In the genomic region with DNA sequence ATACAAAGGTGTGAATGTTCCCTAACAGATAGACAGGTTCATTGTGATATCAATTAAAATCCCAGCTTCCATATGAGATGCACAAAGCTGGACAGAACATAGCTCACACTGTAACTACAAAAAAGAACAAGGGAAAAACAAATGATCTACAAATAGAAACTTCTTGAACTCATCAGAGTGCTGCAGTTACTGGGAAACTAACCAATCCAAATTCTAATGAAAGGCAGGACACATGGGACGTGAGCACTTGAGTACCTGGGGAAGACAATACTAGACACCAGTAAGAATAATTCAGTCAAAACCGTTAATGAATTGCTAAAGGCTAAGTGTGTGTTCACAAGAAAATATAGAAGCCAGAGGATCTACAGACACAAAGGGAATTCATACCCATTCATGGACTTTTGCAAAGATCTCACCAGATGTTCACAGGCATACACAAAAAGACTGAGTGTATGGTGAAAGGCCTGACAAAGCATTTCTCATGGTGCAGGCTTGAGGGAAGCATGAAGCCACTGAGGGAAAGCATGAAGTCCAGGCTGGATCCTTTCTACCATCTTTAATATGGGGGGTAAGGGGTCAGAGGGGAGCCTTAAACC, we compare ENCODE assay signal across 17 cellular contexts. TPM values are rescaled to one million over a fixed set of nuclear protein-coding genes. Genes with fewer than 3 reads are reported as not detected.
DNase-seq lines count a peak whose midpoint lies in the region; ATAC-seq and TF ChIP-seq lines count a peak whose summit lies in the region.
"Had no signal": no experiment of that assay in that cellular context is flagged by ENCODE, and none has a peak within 500 bp of the region (broad histone marks: within the 10 kb centered on the region; RNA-seq: fewer than 3 reads in every experiment).

No MANE protein-coding gene starts in this region.

- H3K4me1 Mint-ChIP-seq in HFFc6 (ENCODE audit: low read depth) = peaks cover 14% of the 10 kb centered on the region
- peaks cover 6% of the 10 kb centered on the region for H3K4me1 Mint-ChIP-seq in activated T-helper 17 cell treated with anti-CD3 and anti-CD28 coated beads, Interleukin-2, amount 50 U/mL, for 72 hours
- peaks cover 0 to 6% (median 3%) of the 10 kb centered on the region in 4 donors for H3K4me1 Mint-ChIP-seq in naive thymus-derived CD8-positive, alpha-beta T cell

- no peak overlapping the region for H3K4me3 Mint-ChIP-seq in HFFc6
- H3K4me3 Mint-ChIP-seq in activated T-helper 17 cell treated with anti-CD3 and anti-CD28 coated beads, Interleukin-2, amount 50 U/mL, for 72 hours = no peak overlapping the region
- H3K4me3 Mint-ChIP-seq in naive thymus-derived CD8-positive, alpha-beta T cell = no peak overlapping the region

- intact Hi-C loops in left ventricle myocardium superior (cut with micrococcal nuclease) = loop anchor here (2.0 to 10.0 kb wide), 2 partner anchors 257 to 263 kb away; no protein-coding TSS in a partner anchor

- peaks cover 1% of the 10 kb centered on the region; the same call in 1 of the 2 replicates for H3K27me3 Mint-ChIP-seq in HFFc6 (ENCODE audit: insufficient read depth)
- H3K27me3 Mint-ChIP-seq in activated T-helper 17 cell treated with anti-CD3 and anti-CD28 coated beads, Interleukin-2, amount 50 U/mL, for 72 hours = no peaks in the 10 kb centered on the region
- H3K27me3 Mint-ChIP-seq in naive thymus-derived CD8-positive, alpha-beta T cell = no peaks in the 10 kb centered on the region

- ATAC-seq in activated T-helper 17 cell treated with anti-CD3 and anti-CD28 coated beads, Interleukin-2, amount 50 U/mL, for 72 hours (replicated peaks) = no peak
- ATAC-seq in left ventricle myocardium superior (peak; percentile 76), GM21390 (IDR thresholded peaks at IDR 0.05; ENCODE audit: unreplicated experiment) (no peak), GM18502 (IDR thresholded peaks at IDR 0.05; ENCODE audit: poor library complexity, unreplicated experiment) (no peak)
- no peak for ATAC-seq in naive thymus-derived CD8-positive, alpha-beta T cell
- ATAC-seq: PC-3 had no signal

- DNase-seq in HFFc6 (no peak), left ventricle myocardium superior (no peak), superior temporal gyrus (ENCODE audit: extremely low spot score) (peak; percentile 57)
- no peak for DNase-seq in naive thymus-derived CD8-positive, alpha-beta T cell
- DNase-seq: ACHN, DMS79 treated with DMSO at 0.1 percent for 48 hours, GOT3, NCI-H1417 treated with DMSO at 0.1 percent for 48 hours, NCI-H187 treated with DMSO at 0.1 percent for 48 hours, NCI-H526, PC-3, RPMI8226 had no signal

- 0 out of 2 replicates have a peak overlapping the region, but pooled peaks have one; percentile 0 for H3K27ac Mint-ChIP-seq in HFFc6
- H3K27ac Mint-ChIP-seq in activated T-helper 17 cell treated with anti-CD3 and anti-CD28 coated beads, Interleukin-2, amount 50 U/mL, for 72 hours = peak overlapping the region; percentile 25
- peak overlapping the region in 1 of 10 donors; percentile 55 for H3K27ac Mint-ChIP-seq in naive thymus-derived CD8-positive, alpha-beta T cell

- peaks cover 4% of the 10 kb centered on the region; the same call in 1 of the 2 replicates for H3K36me3 Mint-ChIP-seq in HFFc6 (ENCODE audit: low read depth)
- peaks cover 28% of the 10 kb centered on the region for H3K36me3 Mint-ChIP-seq in activated T-helper 17 cell treated with anti-CD3 and anti-CD28 coated beads, Interleukin-2, amount 50 U/mL, for 72 hours (ENCODE audit: low read depth)
- H3K36me3 Mint-ChIP-seq in naive thymus-derived CD8-positive, alpha-beta T cell = peaks cover 9 to 30% (median 14%) of the 10 kb centered on the region in 3 donors

- no peak for TF ChIP-seq CTCF in HFFc6 (IDR thresholded peaks at IDR 0.05)

- POLR2A ChIA-PET in naive thymus-derived CD8-positive, alpha-beta T cell (lab: Charles Lee) = no interaction called here

- no peaks in the 10 kb centered on the region for H3K9me3 Mint-ChIP-seq in HFFc6
- H3K9me3 Mint-ChIP-seq in activated T-helper 17 cell treated with anti-CD3 and anti-CD28 coated beads, Interleukin-2, amount 50 U/mL, for 72 hours = no peaks in the 10 kb centered on the region
- H3K9me3 Mint-ChIP-seq in naive thymus-derived CD8-positive, alpha-beta T cell = peaks cover 0 to 2% (median 0%) of the 10 kb centered on the region in 9 donors

RNA-seq across cellular contexts. Expression of gene GPR22, which starts 7.8 kb away (rescaled TPM):
- total RNA-seq in HFFc6 (2021; fragmentation: NEBNext Ultra II Directional; extraction: Animal tissue kit (Norgen Biotek cat#: 25700)) = not detected
- not detected for total RNA-seq in activated T-helper 17 cell treated with anti-CD3 and anti-CD28 coated beads, Interleukin-2, amount 50 U/mL, for 72 hours
- total RNA-seq in left ventricle myocardium superior = 54.4 TPM
- total RNA-seq in naive thymus-derived CD8-positive, alpha-beta T cell = not detected
- under 1 TPM in 2 of 3 donors, not detected in 1; 0.08 to 0.11 TPM for polyA plus RNA-seq in naive thymus-derived CD8-positive, alpha-beta T cell
- total RNA-seq: HT1080, MCF 10A, PC-3 had no signal

Comparison
In these comparisons a context has a peak if more than half of its experiments do, and no peak if none do; other contexts are left out.
1. RNA of gene GPR22, which starts 7.8 kb away (total RNA-seq): 54.4 TPM in left ventricle myocardium superior (single experiment); not detected in HFFc6, not detected in activated T-helper 17 cell treated with anti-CD3 and anti-CD28 coated beads, Interleukin-2, amount 50 U/mL, for 72 hours and not detected in naive thymus-derived CD8-positive, alpha-beta T cell; every median in the first group is over 10 times any median in the second.